In genomic region chr4:85177092-85177491, GRCh38 we compare ENCODE assay signal across 31 cellular contexts.
"Had no signal": no experiment of that assay in that cellular context is flagged by ENCODE, and none has a peak within 500 bp of the region (broad histone marks: within the 10 kb centered on the region; RNA-seq: fewer than 3 reads in every experiment).

No MANE protein-coding gene starts in this region.

- H3K9me3 Mint-ChIP-seq: neural crest cell; stimulated activated naive CD8-positive, alpha-beta T cell treated with anti-CD3 and anti-CD28 coated beads, Interleukin-15, amount 100 ng/mL, for 72 hours had no signal

- H3K27me3 ChIP-seq: neutrophil, pancreas, right lobe of liver, sigmoid colon, spleen, suprapubic skin, testis, tibial artery, transverse colon, upper lobe of right lung, uterus had no signal

- H3K4me1 ChIP-seq: pancreas, prostate gland, right lobe of liver, sigmoid colon, spleen, suprapubic skin, testis, tibial artery, transverse colon, upper lobe of right lung, uterus had no signal

- H3K27me3 Mint-ChIP-seq: naive thymus-derived CD4-positive, alpha-beta T cell; stimulated activated memory B cell treated with anti-CD40 and anti-IgM and Interleukin-4, amounts not matched to agents 10 μg/mL and 1 μg/mL and 100 μg/mL, for 72 hours; stimulated activated naive CD8-positive, alpha-beta T cell treated with anti-CD3 and anti-CD28 coated beads, Interleukin-15, amount 100 ng/mL, for 72 hours; type B pancreatic cell had no signal

- H3K9me3 ChIP-seq: neutrophil, pancreas, prostate gland, right lobe of liver, testis, tibial artery, transverse colon, upper lobe of right lung, uterus had no signal

- DNase-seq: naive thymus-derived CD4-positive, alpha-beta T cell; natural killer cell; nucleus accumbens; pancreas; right cardiac atrium; right lobe of liver; sigmoid colon; spleen; stimulated activated CD4-positive, alpha-beta T cell treated with anti-CD3 and anti-CD28 coated beads, Interleukin-12 subunit alpha, Interleukin-12 subunit beta, amount 100 ng/mL, for 4 hours; stimulated activated CD4-positive, alpha-beta T cell treated with anti-CD3 and anti-CD28 coated beads, Interleukin-1b, Interleukin-23, amount 100 ng/mL, for 48 hours; stimulated activated CD4-positive, alpha-beta T cell treated with anti-CD3 and anti-CD28 coated beads, Interleukin-4, amount 100 ng/mL, for 1 hour; stimulated activated CD4-positive, alpha-beta T cell treated with anti-CD3 and anti-CD28 coated beads, Interleukin-4, amount 100 ng/mL, for 4 hours; stimulated activated CD8-positive, alpha-beta memory T cell treated with anti-CD3 and anti-CD28 coated beads, Interleukin-4, amount 100 ng/mL, for 48 hours; stimulated activated naive CD4-positive, alpha-beta T cell; stimulated activated naive CD8-positive, alpha-beta T cell treated with anti-CD3 and anti-CD28 coated beads, Interleukin-15, amount 100 ng/mL, for 72 hours; stimulated activated naive CD8-positive, alpha-beta T cell treated with anti-CD3 and anti-CD28 coated beads, Interleukin-15, Interleukin-2, amounts not matched to agents 100 U/mL and 50 U/mL, for 24 hours; substantia nigra; testis; tibial artery; transverse colon; upper lobe of right lung; uterus had no signal

- H3K27ac Mint-ChIP-seq: naive thymus-derived CD4-positive, alpha-beta T cell; natural killer cell; nephron; stimulated activated memory B cell treated with anti-CD40 and anti-IgM and Interleukin-4, amounts not matched to agents 10 μg/mL and 1 μg/mL and 100 μg/mL, for 72 hours; stimulated activated naive CD8-positive, alpha-beta T cell treated with anti-CD3 and anti-CD28 coated beads, Interleukin-15, amount 100 ng/mL, for 72 hours; type B pancreatic cell had no signal

- H3K4me1 Mint-ChIP-seq: naive thymus-derived CD4-positive, alpha-beta T cell; natural killer cell; nephron; neural crest cell; stimulated activated naive CD8-positive, alpha-beta T cell treated with anti-CD3 and anti-CD28 coated beads, Interleukin-15, amount 100 ng/mL, for 72 hours had no signal

- H3K4me3 Mint-ChIP-seq: naive thymus-derived CD4-positive, alpha-beta T cell; natural killer cell; nephron; neural crest cell; stimulated activated memory B cell treated with anti-CD40 and anti-IgM and Interleukin-4, amounts not matched to agents 10 μg/mL and 1 μg/mL and 100 μg/mL, for 72 hours; stimulated activated naive CD8-positive, alpha-beta T cell treated with anti-CD3 and anti-CD28 coated beads, Interleukin-15, amount 100 ng/mL, for 72 hours; type B pancreatic cell had no signal

- H3K4me3 ChIP-seq: pancreas, prostate gland, right lobe of liver, sigmoid colon, skin epidermis, smooth muscle cell, spleen, suprapubic skin, testis, tibial artery, transverse colon, upper lobe of right lung, uterus had no signal

- H3K27ac ChIP-seq: neutrophil, pancreas, prostate gland, right lobe of liver, sigmoid colon, skin epidermis, spleen, suprapubic skin, testis, tibial artery, transverse colon, upper lobe of right lung, uterus had no signal

- H3K36me3 ChIP-seq: neutrophil, pancreas, prostate gland, right lobe of liver, sigmoid colon, spleen, suprapubic skin, tibial artery, transverse colon, upper lobe of right lung, uterus had no signal

- H3K4me2 ChIP-seq: smooth muscle cell had no signal

- ATAC-seq: naive thymus-derived CD4-positive, alpha-beta T cell; natural killer cell; pancreas; right cardiac atrium; right lobe of liver; stimulated activated memory B cell treated with anti-CD40 and anti-IgM and Interleukin-4, amounts not matched to agents 10 μg/mL and 1 μg/mL and 100 μg/mL, for 72 hours; stimulated activated naive CD8-positive, alpha-beta T cell treated with anti-CD3 and anti-CD28 coated beads, Interleukin-15, amount 100 ng/mL, for 72 hours; stimulated activated naive CD8-positive, alpha-beta T cell treated with anti-CD3 and anti-CD28 coated beads, Interleukin-15, Interleukin-2, amounts not matched to agents 100 U/mL and 50 U/mL, for 24 hours; upper lobe of right lung had no signal

- H3K36me3 Mint-ChIP-seq: naive thymus-derived CD4-positive, alpha-beta T cell; natural killer cell; stimulated activated memory B cell treated with anti-CD40 and anti-IgM and Interleukin-4, amounts not matched to agents 10 μg/mL and 1 μg/mL and 100 μg/mL, for 72 hours; type B pancreatic cell had no signal
